In genomic region chr3:40456940-40457823, GRCh38 we compare ENCODE assay signal across 1 cellular context.
TF ChIP-seq lines count a peak whose summit lies in the region.

RPL14 (plus strand) TSS chr3:40457339; CDS start chr3:40457472, 133 bp downstream.

TF ChIP-seq in GM23338, 12 proteins besides CTCF, POLR2A, EP300 and RAD21 (continued from another document):
- TF ChIP-seq, protein P1, sequence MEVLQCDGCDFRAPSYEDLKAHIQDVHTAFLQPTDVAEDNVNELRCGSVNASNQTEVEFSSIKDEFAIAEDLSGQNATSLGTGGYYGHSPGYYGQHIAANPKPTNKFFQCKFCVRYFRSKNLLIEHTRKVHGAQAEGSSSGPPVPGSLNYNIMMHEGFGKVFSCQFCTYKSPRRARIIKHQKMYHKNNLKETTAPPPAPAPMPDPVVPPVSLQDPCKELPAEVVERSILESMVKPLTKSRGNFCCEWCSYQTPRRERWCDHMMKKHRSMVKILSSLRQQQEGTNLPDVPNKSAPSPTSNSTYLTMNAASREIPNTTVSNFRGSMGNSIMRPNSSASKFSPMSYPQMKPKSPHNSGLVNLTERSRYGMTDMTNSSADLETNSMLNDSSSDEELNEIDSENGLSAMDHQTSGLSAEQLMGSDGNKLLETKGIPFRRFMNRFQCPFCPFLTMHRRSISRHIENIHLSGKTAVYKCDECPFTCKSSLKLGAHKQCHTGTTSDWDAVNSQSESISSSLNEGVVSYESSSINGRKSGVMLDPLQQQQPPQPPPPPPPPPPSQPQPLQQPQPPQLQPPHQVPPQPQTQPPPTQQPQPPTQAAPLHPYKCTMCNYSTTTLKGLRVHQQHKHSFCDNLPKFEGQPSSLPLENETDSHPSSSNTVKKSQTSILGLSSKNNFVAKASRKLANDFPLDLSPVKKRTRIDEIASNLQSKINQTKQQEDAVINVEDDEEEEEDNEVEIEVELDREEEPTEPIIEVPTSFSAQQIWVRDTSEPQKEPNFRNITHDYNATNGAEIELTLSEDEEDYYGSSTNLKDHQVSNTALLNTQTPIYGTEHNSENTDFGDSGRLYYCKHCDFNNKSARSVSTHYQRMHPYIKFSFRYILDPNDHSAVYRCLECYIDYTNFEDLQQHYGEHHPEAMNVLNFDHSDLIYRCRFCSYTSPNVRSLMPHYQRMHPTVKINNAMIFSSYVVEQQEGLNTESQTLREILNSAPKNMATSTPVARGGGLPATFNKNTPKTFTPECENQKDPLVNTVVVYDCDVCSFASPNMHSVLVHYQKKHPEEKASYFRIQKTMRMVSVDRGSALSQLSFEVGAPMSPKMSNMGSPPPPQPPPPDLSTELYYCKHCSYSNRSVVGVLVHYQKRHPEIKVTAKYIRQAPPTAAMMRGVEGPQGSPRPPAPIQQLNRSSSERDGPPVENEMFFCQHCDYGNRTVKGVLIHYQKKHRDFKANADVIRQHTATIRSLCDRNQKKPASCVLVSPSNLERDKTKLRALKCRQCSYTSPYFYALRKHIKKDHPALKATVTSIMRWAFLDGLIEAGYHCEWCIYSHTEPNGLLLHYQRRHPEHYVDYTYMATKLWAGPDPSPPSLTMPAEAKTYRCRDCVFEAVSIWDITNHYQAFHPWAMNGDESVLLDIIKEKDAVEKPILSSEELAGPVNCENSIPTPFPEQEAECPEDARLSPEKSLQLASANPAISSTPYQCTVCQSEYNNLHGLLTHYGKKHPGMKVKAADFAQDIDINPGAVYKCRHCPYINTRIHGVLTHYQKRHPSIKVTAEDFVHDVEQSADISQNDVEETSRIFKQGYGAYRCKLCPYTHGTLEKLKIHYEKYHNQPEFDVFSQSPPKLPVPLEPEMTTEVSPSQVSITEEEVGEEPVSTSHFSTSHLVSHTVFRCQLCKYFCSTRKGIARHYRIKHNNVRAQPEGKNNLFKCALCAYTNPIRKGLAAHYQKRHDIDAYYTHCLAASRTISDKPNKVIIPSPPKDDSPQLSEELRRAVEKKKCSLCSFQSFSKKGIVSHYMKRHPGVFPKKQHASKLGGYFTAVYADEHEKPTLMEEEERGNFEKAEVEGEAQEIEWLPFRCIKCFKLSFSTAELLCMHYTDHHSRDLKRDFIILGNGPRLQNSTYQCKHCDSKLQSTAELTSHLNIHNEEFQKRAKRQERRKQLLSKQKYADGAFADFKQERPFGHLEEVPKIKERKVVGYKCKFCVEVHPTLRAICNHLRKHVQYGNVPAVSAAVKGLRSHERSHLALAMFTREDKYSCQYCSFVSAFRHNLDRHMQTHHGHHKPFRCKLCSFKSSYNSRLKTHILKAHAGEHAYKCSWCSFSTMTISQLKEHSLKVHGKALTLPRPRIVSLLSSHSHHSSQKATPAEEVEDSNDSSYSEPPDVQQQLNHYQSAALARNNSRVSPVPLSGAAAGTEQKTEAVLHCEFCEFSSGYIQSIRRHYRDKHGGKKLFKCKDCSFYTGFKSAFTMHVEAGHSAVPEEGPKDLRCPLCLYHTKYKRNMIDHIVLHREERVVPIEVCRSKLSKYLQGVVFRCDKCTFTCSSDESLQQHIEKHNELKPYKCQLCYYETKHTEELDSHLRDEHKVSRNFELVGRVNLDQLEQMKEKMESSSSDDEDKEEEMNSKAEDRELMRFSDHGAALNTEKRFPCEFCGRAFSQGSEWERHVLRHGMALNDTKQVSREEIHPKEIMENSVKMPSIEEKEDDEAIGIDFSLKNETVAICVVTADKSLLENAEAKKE (CRISPR knock-in tag; IDR thresholded peaks at IDR 0.05): no peak
- no peak for TF ChIP-seq EZH2phosphoT487 (IDR thresholded peaks at IDR 0.05; ENCODE audit: unreplicated experiment)
